In genomic region chr10:64376169-64376568, GRCh38 we compare ENCODE assay signal across 33 cellular contexts.
DNase-seq lines count a peak whose midpoint lies in the region; ATAC-seq, FAIRE-seq and TF ChIP-seq lines count a peak whose summit lies in the region.
"Had no signal": no experiment of that assay in that cellular context is flagged by ENCODE, and none has a peak within 500 bp of the region (broad histone marks: within the 10 kb centered on the region; RNA-seq: fewer than 3 reads in every experiment).

No MANE protein-coding gene starts in this region.

- no peaks in the 10 kb centered on the region for H3K79me2 ChIP-seq in HepG2 (ENCODE audit: insufficient read depth, low read length)

- ATAC-seq in HepG2: peak; percentile 86
- ATAC-seq: K562; sciatic nerve; stimulated activated naive CD8-positive, alpha-beta T cell treated with anti-CD3 and anti-CD28 coated beads, Interleukin-15, amount 100 ng/mL, for 72 hours had no signal

- WGBS in HepG2 (ENCODE audit: low lambda C conversion rate): 22% methylated on average over 4 of the region's 4 CpGs

- H3K4me1 Mint-ChIP-seq in chondrocyte (ENCODE audit: low read depth): peaks cover 4% of the 10 kb centered on the region
- H3K4me1 Mint-ChIP-seq: B cell; stimulated activated naive CD8-positive, alpha-beta T cell treated with anti-CD3 and anti-CD28 coated beads, Interleukin-15, amount 100 ng/mL, for 72 hours had no signal

- no peaks in the 10 kb centered on the region for H3K27me3 ChIP-seq in BE2C
- H3K27me3 ChIP-seq in HepG2 (ENCODE audit: control insufficient read depth in 1 of 2, insufficient read depth in 2 of 2, low read length in 2 of 2): no peaks in the 10 kb centered on the region
- H3K27me3 ChIP-seq: ascending aorta, cardiac muscle cell, colonic mucosa had no signal

- no peak overlapping the region for H3K4me3 Mint-ChIP-seq in chondrocyte (ENCODE audit: unreplicated experiment)
- H3K4me3 Mint-ChIP-seq: B cell; stimulated activated naive CD8-positive, alpha-beta T cell treated with anti-CD3 and anti-CD28 coated beads, Interleukin-15, amount 100 ng/mL, for 72 hours had no signal

- no peak overlapping the region for H2AFZ ChIP-seq in HepG2 (ENCODE audit: low read length)

- no peak for TF ChIP-seq EP300 in HepG2 (IDR thresholded peaks at IDR 0.05; ENCODE audit: low read depth in 2 of 2, low read length in 2 of 2)
- no peak for TF ChIP-seq EP300 in HepG2 (CRISPR knock-in tag; IDR thresholded peaks at IDR 0.05; ENCODE audit: borderline replicate concordance)

- H3K36me3 Mint-ChIP-seq in chondrocyte (ENCODE audit: low read depth): no peaks in the 10 kb centered on the region

- CTCF ChIA-PET in HEK293T (lab: Yijun Ruan, JAX) (interaction anchor here (0.5 kb wide), 1 partner anchor 283 kb away, joined by 3 read pairs; no protein-coding TSS in a partner anchor), HepG2 (lab: Yijun Ruan, JAX; ENCODE audit: low intra/inter-chr PET ratio, low total read pairs) (no interaction called here)

- H3K9me3 ChIP-seq in BE2C (no peaks in the 10 kb centered on the region), HepG2 (ENCODE audit: low read length) (no peaks in the 10 kb centered on the region)
- H3K9me3 ChIP-seq: ascending aorta, colonic mucosa, prostate gland, thoracic aorta had no signal

- no peak for TF ChIP-seq POLR2A in HepG2 (IDR thresholded peaks at IDR 0.05; ENCODE audit: insufficient read depth in 1 of 2, low read depth in 2 of 2, low read length in 2 of 2)

- no peaks in the 10 kb centered on the region for H4K20me1 ChIP-seq in HepG2 (ENCODE audit: insufficient read depth, low read length)

- no peak for TF ChIP-seq RAD21 in HepG2 (CRISPR knock-in tag; IDR thresholded peaks at IDR 0.05)

- peaks cover 6% of the 10 kb centered on the region for H3K9me3 Mint-ChIP-seq in chondrocyte (ENCODE audit: low read depth)
- H3K9me3 Mint-ChIP-seq: stimulated activated naive CD8-positive, alpha-beta T cell treated with anti-CD3 and anti-CD28 coated beads, Interleukin-15, amount 100 ng/mL, for 72 hours had no signal

- H3K4me1 ChIP-seq in BE2C (no peaks in the 10 kb centered on the region; the same call in 1 of the 2 replicates), HepG2 (ENCODE audit: insufficient read depth, low read length) (peaks cover 4% of the 10 kb centered on the region)
- H3K4me1 ChIP-seq: ascending aorta, colonic mucosa, left ventricle myocardium inferior, prostate gland had no signal

- intact Hi-C loops in HepG2 (cut with micrococcal nuclease; ENCODE audit: unreplicated experiment): no loop called here

- POLR2A ChIA-PET in HEK293T (lab: Yijun Ruan, JAX) (no interaction called here), HepG2 (lab: Yijun Ruan, JAX) (no interaction called here)

- no peak overlapping the region for H3K9ac ChIP-seq in HepG2 (ENCODE audit: insufficient read depth, low read depth, low read length)

- H3K27me3 Mint-ChIP-seq in chondrocyte (ENCODE audit: low read depth): no peaks in the 10 kb centered on the region
- H3K27me3 Mint-ChIP-seq: B cell; stimulated activated naive CD8-positive, alpha-beta T cell treated with anti-CD3 and anti-CD28 coated beads, Interleukin-15, amount 100 ng/mL, for 72 hours had no signal

- in situ Hi-C loops in HepG2 (cut with HindIII; ENCODE audit: extremely low pct_ligation_motif_present, low pct_unique_long_range_greater_than_20kb): no loop called here

- BruUV-seq in HepG2 (replicated peaks; lab: Mats Ljungman, UMichigan): no TSS peak

- no peak overlapping the region for H3K4me2 ChIP-seq in HepG2 (ENCODE audit: low read depth, low read length)

- TF ChIP-seq CTCF in BE2C (IDR thresholded peaks at IDR 0.05; ENCODE audit: low read depth, low read length) (peak; percentile 58), chondrocyte (IDR thresholded peaks at IDR 0.05) (peak; percentile 17), HepG2 (CRISPR knock-in tag; IDR thresholded peaks at IDR 0.05) (peak; percentile 30)

- no peak overlapping the region for H3K4me3 ChIP-seq in BE2C (ENCODE audit: low read depth, low read length)
- H3K4me3 ChIP-seq in HepG2 (replicated peaks in 1 of 3; ENCODE audit: insufficient read depth in 1 of 3, low read depth in 2 of 3, low read length in 3 of 3): no peak overlapping the region
- H3K4me3 ChIP-seq: ascending aorta, cardiac muscle cell, colonic mucosa, K562, left ventricle myocardium inferior, prostate gland, thoracic aorta had no signal

- no peak overlapping the region for H3K27ac ChIP-seq in HepG2 (ENCODE audit: extremely low read length, insufficient read depth, low read length)
- H3K27ac ChIP-seq: ascending aorta, cardiac muscle cell, colonic mucosa, epithelial cell of prostate, left ventricle myocardium inferior, prostate gland, thoracic aorta had no signal

- H3K36me3 ChIP-seq in BE2C: no peaks in the 10 kb centered on the region
- no peaks in the 10 kb centered on the region for H3K36me3 ChIP-seq in HepG2 (replicated peaks in 1 of 2; ENCODE audit: control insufficient read depth in 1 of 2, insufficient read depth in 2 of 2, low read length in 2 of 2)
- H3K36me3 ChIP-seq: ascending aorta, cardiac muscle cell, colonic mucosa, left ventricle myocardium inferior, prostate gland, thoracic aorta had no signal

- FAIRE-seq in HepG2 (lab: Jason Lieb, UNC): no peak
- FAIRE-seq: GM12891, K562, urothelium cell line had no signal

- H3K27ac Mint-ChIP-seq in chondrocyte (ENCODE audit: unreplicated experiment): no peak overlapping the region
- H3K27ac Mint-ChIP-seq: B cell; stimulated activated naive CD8-positive, alpha-beta T cell treated with anti-CD3 and anti-CD28 coated beads, Interleukin-15, amount 100 ng/mL, for 72 hours had no signal

- peak; percentile 26 for DNase-seq in BE2C
- peak; percentile 11 for DNase-seq in HEK293T (ENCODE audit: extremely low spot score)
- DNase-seq in chondrocyte (ENCODE audit: low spot score): no peak
- no peak for DNase-seq in HepG2 (ENCODE audit: low spot score)
- no peak for DNase-seq in COLO668 (lab: John Stamatoyannopoulos, UW; ENCODE audit: unreplicated experiment)
- DNase-seq in activated CD4-positive, alpha-beta T cell treated with anti-CD3 and anti-CD28 coated beads, Interleukin-2, amount 50 U/mL, for 1 hour: no peak
- DNase-seq in occipital lobe (lab: John Stamatoyannopoulos, UW): no peak
- DNase-seq in LoVo (ENCODE audit: low spot score): no peak
- DNase-seq: activated CD4-positive, alpha-beta T cell treated with anti-CD3 and anti-CD28 coated beads, Interleukin-2, amount 50 U/mL, for 4 hours; activated CD4-positive, CD25-positive, alpha-beta regulatory T cell; activated gamma-delta T cell treated with Interleukin-2 at 50 U/mL for 16 hours; activated T-cell treated with anti-CD3 and anti-CD28 coated beads, Interleukin-2, amount 50 U/mL, for 48 hours; colonic mucosa; effector CD4-positive, alpha-beta T cell; hypothalamus; left ventricle myocardium inferior; NCI-H1417 treated with DMSO at 0.1 percent for 48 hours; NCI-H2029 treated with DMSO at 0.1 percent for 48 hours; NCI-H524 treated with DMSO at 0.1 percent for 48 hours; RPMI8226; stimulated activated CD4-positive, alpha-beta T cell treated with anti-CD3 and anti-CD28 coated beads, Interleukin-12 subunit alpha, Interleukin-12 subunit beta, amount 100 ng/mL, for 4 hours; stimulated activated CD4-positive, alpha-beta T cell treated with anti-CD3 and anti-CD28 coated beads, Interleukin-2, amount 100 ng/mL, for 48 hours; stimulated activated naive CD8-positive, alpha-beta T cell treated with anti-CD3 and anti-CD28 coated beads, Interleukin-15, amount 100 ng/mL, for 72 hours had no signal

TF ChIP-seq in HEK293T, 16 proteins besides CTCF, POLR2A, EP300 and RAD21:
- TF ChIP-seq ZNF384 (IDR thresholded peaks at IDR 0.05) (no peak), FOXM1 (IDR thresholded peaks at IDR 0.05; ENCODE audit: borderline replicate concordance) (no peak), L3MBTL2 (conservative IDR thresholded peaks at IDR 0.05) (no peak), SUZ12 (IDR thresholded peaks at IDR 0.05) (no peak), TARDBP (IDR thresholded peaks at IDR 0.05) (no peak), HDGF (IDR thresholded peaks at IDR 0.05; ENCODE audit: borderline replicate concordance) (no peak), SP1 (IDR thresholded peaks at IDR 0.05) (no peak), PKNOX1 (IDR thresholded peaks at IDR 0.05) (no peak), CTBP1 (IDR thresholded peaks at IDR 0.05; ENCODE audit: borderline replicate concordance) (no peak), ARNT (IDR thresholded peaks at IDR 0.05) (no peak)

TF ChIP-seq in HepG2, 621 proteins besides CTCF, POLR2A, EP300 and RAD21 (continues in another document):
- TF ChIP-seq RBFOX2 (IDR thresholded peaks at IDR 0.05; ENCODE audit: low read depth, low read length): no peak
- no peak for TF ChIP-seq PLRG1 (conservative IDR thresholded peaks at IDR 0.05)
- peak; percentile 10; the same call in 1 of the 2 replicates for TF ChIP-seq SMC3 (IDR thresholded peaks at IDR 0.05; ENCODE audit: low read length)
- TF ChIP-seq STAG1 (CRISPR knock-in tag; IDR thresholded peaks at IDR 0.05): peak; percentile 32; the same call in 1 of the 2 replicates
- no peak for TF ChIP-seq ZNF652 (CRISPR knock-in tag; IDR thresholded peaks at IDR 0.05; ENCODE audit: borderline replicate concordance, low read depth)
- TF ChIP-seq CBX2 (IDR thresholded peaks at IDR 0.05; ENCODE audit: low read depth, low read length): no peak
- no peak for TF ChIP-seq CBX2 (CRISPR knock-in tag; IDR thresholded peaks at IDR 0.05; ENCODE audit: low read depth)
- no peak for TF ChIP-seq ZNF234 (CRISPR knock-in tag; conservative IDR thresholded peaks at IDR 0.05)
- TF ChIP-seq ZNF589 (CRISPR knock-in tag; conservative IDR thresholded peaks at IDR 0.05): no peak
- no peak for TF ChIP-seq AGO1 (IDR thresholded peaks at IDR 0.05; ENCODE audit: low read depth, low read length, poor library complexity, severe bottlenecking)
- no peak for TF ChIP-seq ZBTB26 (CRISPR knock-in tag; IDR thresholded peaks at IDR 0.05; ENCODE audit: borderline replicate concordance)
- TF ChIP-seq ZEB1 (IDR thresholded peaks at IDR 0.05; ENCODE audit: insufficient replicate concordance, low read depth): no peak
- no peak for TF ChIP-seq ASH2L (IDR thresholded peaks at IDR 0.05; ENCODE audit: insufficient read length, low read depth, low read length)
- TF ChIP-seq PCBP2 (optimal IDR thresholded peaks at IDR 0.05; ENCODE audit: low read depth, low read length, poor library complexity, severe bottlenecking): no peak
- TF ChIP-seq SIX1 (CRISPR knock-in tag; IDR thresholded peaks at IDR 0.05; ENCODE audit: borderline replicate concordance): no peak
- TF ChIP-seq SOX6 (IDR thresholded peaks at IDR 0.05): no peak
- TF ChIP-seq SOX6 (CRISPR knock-in tag; IDR thresholded peaks at IDR 0.05): no peak

Comparison
In these comparisons a context has a peak if more than half of its experiments do, and no peak if none do; other contexts are left out.
1. DNase-seq: peak in BE2C (single experiment) and HEK293T (single experiment); none in chondrocyte (single experiment), HepG2 (single experiment), COLO668 (single experiment), activated CD4-positive, alpha-beta T cell treated with anti-CD3 and anti-CD28 coated beads, Interleukin-2, amount 50 U/mL, for 1 hour (single experiment), occipital lobe (single experiment) and LoVo (single experiment).
2. Peak in every context shown above with its lines, with median percentiles within 50 percentile points of each other: CTCF ChIP-seq.